30 cellular contexts compared by ENCODE assay signal in genomic region chr9:118761016-118761790, GRCh38.
"Had no signal": no experiment of that assay in that cellular context is flagged by ENCODE, and none has a peak within 500 bp of the region (broad histone marks: within the 10 kb centered on the region; RNA-seq: fewer than 3 reads in every experiment).

No MANE protein-coding gene starts in this region.

- H3K4me1 ChIP-seq: gastroesophageal sphincter, sigmoid colon, stomach, thyroid gland, upper lobe of left lung, vagina had no signal

- H3K27ac Mint-ChIP-seq: activated naive CD8-positive, alpha-beta T cell; effector memory CD8-positive, alpha-beta T cell; mesothelial cell of epicardium; naive thymus-derived CD4-positive, alpha-beta T cell; progenitor cell of endocrine pancreas; stimulated activated naive B cell treated with anti-CD40 and anti-IgM and Interleukin-4, amounts not matched to agents 10 μg/mL and 1 μg/mL and 100 μg/mL, for 72 hours had no signal

- H3K36me3 ChIP-seq: gastroesophageal sphincter, ovary, sigmoid colon, stomach, thyroid gland, upper lobe of left lung, vagina, WERI-Rb-1 had no signal

- H3K27me3 ChIP-seq: gastroesophageal sphincter, ovary, sigmoid colon, stomach, thyroid gland, upper lobe of left lung, vagina had no signal

- FAIRE-seq: colon, endothelial cell of umbilical vein had no signal

- H3K27me3 Mint-ChIP-seq: activated naive CD8-positive, alpha-beta T cell; effector memory CD8-positive, alpha-beta T cell; naive thymus-derived CD4-positive, alpha-beta T cell; progenitor cell of endocrine pancreas; stimulated activated naive B cell treated with anti-CD40 and anti-IgM and Interleukin-4, amounts not matched to agents 10 μg/mL and 1 μg/mL and 100 μg/mL, for 72 hours had no signal

- H3K4me3 Mint-ChIP-seq: activated naive CD8-positive, alpha-beta T cell; effector memory CD8-positive, alpha-beta T cell; mesothelial cell of epicardium; naive thymus-derived CD4-positive, alpha-beta T cell; stimulated activated naive B cell treated with anti-CD40 and anti-IgM and Interleukin-4, amounts not matched to agents 10 μg/mL and 1 μg/mL and 100 μg/mL, for 72 hours had no signal

- ATAC-seq: activated CD4-positive, CD25-positive, alpha-beta regulatory T cell treated with anti-CD3 and anti-CD28 coated beads, Interleukin-2, amount 50 U/mL, for 24 hours; effector memory CD8-positive, alpha-beta T cell; gastroesophageal sphincter; left cardiac atrium; naive thymus-derived CD4-positive, alpha-beta T cell; stimulated activated naive B cell treated with anti-CD40 and anti-IgM and Interleukin-4, amounts not matched to agents 10 μg/mL and 1 μg/mL and 100 μg/mL, for 72 hours had no signal

- H3K36me3 Mint-ChIP-seq: activated naive CD8-positive, alpha-beta T cell; mesothelial cell of epicardium; stimulated activated naive B cell treated with anti-CD40 and anti-IgM and Interleukin-4, amounts not matched to agents 10 μg/mL and 1 μg/mL and 100 μg/mL, for 72 hours had no signal

- H3K4me1 Mint-ChIP-seq: mesothelial cell of epicardium; naive thymus-derived CD4-positive, alpha-beta T cell; stimulated activated naive B cell treated with anti-CD40 and anti-IgM and Interleukin-4, amounts not matched to agents 10 μg/mL and 1 μg/mL and 100 μg/mL, for 72 hours had no signal

- H3K9me3 ChIP-seq: ovary, thyroid gland, upper lobe of left lung, vagina had no signal

- DNase-seq: activated CD4-positive, alpha-beta T cell treated with anti-CD3 and anti-CD28 coated beads for 48 hours; activated CD4-positive, alpha-beta T cell treated with anti-CD3 and anti-CD28 coated beads, Interleukin-2, amount 50 U/mL, for 48 hours; activated CD8-positive, alpha-beta memory T cell treated with anti-CD3 and anti-CD28 coated beads for 24 hours; activated effector memory CD4-positive, alpha-beta T cell treated with Interleukin-2 at 50 U/mL for 16 hours; activated naive CD4-positive, alpha-beta T cell treated with Interleukin-2 at 50 U/mL for 16 hours; anterior cingulate cortex; dorsolateral prefrontal cortex; effector memory CD8-positive, alpha-beta T cell; head of caudate nucleus; left cardiac atrium; naive thymus-derived CD4-positive, alpha-beta T cell; ovary; retina; sigmoid colon; stimulated activated CD4-positive, alpha-beta T cell treated with anti-CD3 and anti-CD28 coated beads, Interleukin-15, amount 100 ng/mL, for 24 hours; stimulated activated CD4-positive, alpha-beta T cell treated with anti-CD3 and anti-CD28 coated beads, Interleukin-2, amount 100 ng/mL, for 24 hours; stimulated activated naive B cell treated with anti-CD40 and anti-IgM and Interleukin-4, amounts not matched to agents 10 μg/mL and 1 μg/mL and 100 μg/mL, for 72 hours; stomach; T1000; upper lobe of left lung; WERI-Rb-1 had no signal

- H3K27ac ChIP-seq: dorsolateral prefrontal cortex, gastroesophageal sphincter, ovary, sigmoid colon, stomach, thyroid gland, upper lobe of left lung, vagina, WERI-Rb-1 had no signal

- H3K4me3 ChIP-seq: dorsolateral prefrontal cortex, gastroesophageal sphincter, ovary, sigmoid colon, stomach, thyroid gland, upper lobe of left lung, vagina had no signal
